30 cellular contexts compared by ENCODE assay signal in the genomic region with DNA sequence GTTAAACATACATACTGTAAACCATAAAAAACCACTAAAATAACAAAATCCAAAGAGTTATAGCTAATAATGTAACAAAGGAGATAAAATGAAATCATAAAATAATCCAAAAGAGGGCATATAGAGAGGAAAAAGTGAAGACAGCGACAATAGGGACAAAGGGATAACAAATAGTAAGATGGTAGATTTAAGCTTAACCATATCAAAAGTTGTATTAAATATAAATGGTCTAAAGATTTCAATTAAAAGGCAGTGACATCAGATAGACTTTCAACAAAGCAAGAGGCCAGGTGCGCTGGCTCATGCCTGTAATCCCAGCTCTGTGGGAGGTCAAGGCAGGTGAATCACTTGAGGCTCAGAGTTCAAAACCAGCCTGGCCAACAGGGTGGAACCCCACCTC.
"Had no signal": no experiment of that assay in that cellular context is flagged by ENCODE, and none has a peak within 500 bp of the region (broad histone marks: within the 10 kb centered on the region; RNA-seq: fewer than 3 reads in every experiment).

No MANE protein-coding gene starts in this region.

- H3K4me3 Mint-ChIP-seq: naive thymus-derived CD8-positive, alpha-beta T cell; nephron; neural crest cell; stimulated activated naive B cell treated with anti-CD40 and anti-IgM and Interleukin-4, amounts not matched to agents 10 μg/mL and 1 μg/mL and 100 μg/mL, for 72 hours had no signal

- ATAC-seq: left cardiac atrium; left lobe of liver; left ventricle myocardium superior; lower lobe of right lung; naive thymus-derived CD8-positive, alpha-beta T cell; pancreas; right cardiac atrium; sciatic nerve; stimulated activated naive B cell treated with anti-CD40 and anti-IgM and Interleukin-4, amounts not matched to agents 10 μg/mL and 1 μg/mL and 100 μg/mL, for 72 hours; stimulated activated naive CD8-positive, alpha-beta T cell treated with anti-CD3 and anti-CD28 coated beads, Interleukin-15, Interleukin-2, amounts not matched to agents 100 U/mL and 50 U/mL, for 24 hours had no signal

- DNase-seq: kidney glomerular epithelial cell; left cardiac atrium; left ventricle myocardium superior; lower lobe of right lung; mammary epithelial cell; mesenchymal stem cell; naive thymus-derived CD8-positive, alpha-beta T cell; nucleus accumbens; pancreas; posterior cingulate gyrus; retina; right cardiac atrium; stimulated activated CD4-positive, alpha-beta T cell treated with anti-CD3 and anti-CD28 coated beads, Interleukin-12 subunit alpha, Interleukin-12 subunit beta, amount 100 ng/mL, for 4 hours; stimulated activated CD4-positive, alpha-beta T cell treated with anti-CD3 and anti-CD28 coated beads, Interleukin-15, amount 100 ng/mL, for 24 hours; stimulated activated CD4-positive, alpha-beta T cell treated with anti-CD3 and anti-CD28 coated beads, Interleukin-2, amount 100 ng/mL, for 24 hours; stimulated activated CD4-positive, alpha-beta T cell treated with anti-CD3 and anti-CD28 coated beads, Interleukin-4, amount 100 ng/mL, for 1 hour; stimulated activated naive B cell treated with anti-CD40 and anti-IgM and Interleukin-4, amounts not matched to agents 10 μg/mL and 1 μg/mL and 100 μg/mL, for 72 hours; stimulated activated naive CD8-positive, alpha-beta T cell treated with anti-CD3 and anti-CD28 coated beads, Interleukin-15, Interleukin-2, amounts not matched to agents 100 U/mL and 50 U/mL, for 24 hours; stomach; testis; thyroid gland; transverse colon; upper lobe of left lung had no signal

- H3K27ac ChIP-seq: lower lobe of right lung, pancreas, prostate gland, skin epidermis, stomach, testis, thyroid gland, transverse colon, upper lobe of left lung, vagina had no signal

- H3K9me3 ChIP-seq: pancreas, prostate gland, testis, thyroid gland, vagina had no signal

- H3K36me3 ChIP-seq: lower lobe of right lung, pancreas, prostate gland had no signal

- H3K27me3 ChIP-seq: pancreas, stomach, testis, thyroid gland, transverse colon, upper lobe of left lung, vagina had no signal

- H3K4me1 Mint-ChIP-seq: naive thymus-derived CD8-positive, alpha-beta T cell; nephron; neural crest cell; stimulated activated naive B cell treated with anti-CD40 and anti-IgM and Interleukin-4, amounts not matched to agents 10 μg/mL and 1 μg/mL and 100 μg/mL, for 72 hours had no signal

- H3K27me3 Mint-ChIP-seq: naive thymus-derived CD8-positive, alpha-beta T cell; stimulated activated naive B cell treated with anti-CD40 and anti-IgM and Interleukin-4, amounts not matched to agents 10 μg/mL and 1 μg/mL and 100 μg/mL, for 72 hours had no signal

- H3K4me1 ChIP-seq: lower lobe of right lung, prostate gland, stomach, testis, thyroid gland, transverse colon, upper lobe of left lung, vagina had no signal

- H3K4me3 ChIP-seq: lower lobe of right lung, pancreas, prostate gland, skin epidermis, stomach, testis, thyroid gland, transverse colon, upper lobe of left lung, vagina had no signal

- H3K27ac Mint-ChIP-seq: naive thymus-derived CD8-positive, alpha-beta T cell; nephron; stimulated activated naive B cell treated with anti-CD40 and anti-IgM and Interleukin-4, amounts not matched to agents 10 μg/mL and 1 μg/mL and 100 μg/mL, for 72 hours had no signal
